ENCODE assay signal across 9 cellular contexts in the genomic region with DNA sequence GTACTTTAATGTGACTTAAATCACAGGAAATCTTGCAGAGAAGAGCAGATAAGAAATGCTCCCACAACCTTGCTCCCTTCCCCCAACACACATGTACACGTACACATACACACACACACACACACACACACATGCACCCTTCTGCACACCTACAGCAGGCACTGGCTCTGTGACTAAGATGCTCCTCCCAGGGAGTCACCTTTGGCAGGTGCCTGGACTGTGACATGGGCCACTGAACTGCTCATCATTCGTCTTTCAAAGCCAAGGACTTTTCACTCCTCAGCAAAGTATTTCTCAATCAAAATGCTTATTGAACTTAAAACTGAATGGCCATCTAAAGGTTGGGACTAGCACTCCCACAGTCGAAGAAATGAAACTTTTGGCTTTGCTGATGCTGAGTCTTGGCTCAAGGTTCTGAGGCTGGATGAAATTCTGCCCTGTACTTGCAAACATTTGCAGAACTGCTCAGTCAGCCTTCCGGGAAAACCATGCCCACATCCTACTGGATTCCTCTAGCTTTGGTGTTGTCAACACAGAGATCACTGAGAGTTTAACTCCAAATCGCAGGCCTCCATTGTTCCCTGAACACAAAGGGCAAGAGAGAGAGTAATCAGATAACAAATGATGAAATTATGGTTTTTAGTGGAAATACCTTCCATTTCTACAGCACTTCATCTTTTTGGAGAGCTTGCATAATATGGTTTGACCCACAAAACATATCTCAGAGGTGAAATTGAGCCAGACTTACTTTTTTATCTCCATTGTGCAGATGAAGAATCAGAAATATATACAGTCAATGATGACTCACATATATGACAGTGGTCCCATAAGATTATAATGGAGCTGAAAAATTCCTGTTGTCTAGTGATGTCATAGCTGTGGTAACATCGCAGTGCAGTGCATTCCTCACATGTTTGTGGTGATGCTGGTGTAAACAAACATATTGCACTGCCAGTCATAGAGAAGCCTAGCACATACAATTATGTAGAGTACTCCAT.
DNase-seq lines count a peak whose midpoint lies in the region; ATAC-seq, FAIRE-seq and TF ChIP-seq lines count a peak whose summit lies in the region.
"Had no signal": no experiment of that assay in that cellular context is flagged by ENCODE, and none has a peak within 500 bp of the region (broad histone marks: within the 10 kb centered on the region; RNA-seq: fewer than 3 reads in every experiment).

No MANE protein-coding gene starts in this region.

- TF ChIP-seq CTCF in AG04449 (IDR thresholded peaks at IDR 0.05; ENCODE audit: insufficient read depth, low read length, missing control alignments) = no peak
- no peak for TF ChIP-seq CTCF in astrocyte of the cerebellum (IDR thresholded peaks at IDR 0.05; ENCODE audit: low read depth, low read length, missing control alignments)

- DNase-seq in AG04449 (ENCODE audit: low read depth, low spot score) (peak; percentile 68), astrocyte of the cerebellum (ENCODE audit: low read depth) (peak; percentile 89), kidney glomerular epithelial cell (lab: John Stamatoyannopoulos, UW) (peak; percentile 72), H54 (ENCODE audit: insufficient read length, low spot score) (no peak)
- DNase-seq: activated T-cell treated with anti-CD3 and anti-CD28 coated beads for 4 hours had no signal

- FAIRE-seq in H54 (lab: Jason Lieb, UNC) = no peak

- CTCF ChIA-PET in AG04449 (lab: Yijun Ruan, JAX) = interaction anchor here (0.8 to 2.2 kb wide), 7 partner anchors 9 to 90 kb away, joined by 3 to 14 read pairs (median 4); no protein-coding TSS in a partner anchor

- POLR2A ChIA-PET in AG04449 (lab: Yijun Ruan, JAX) = interaction anchor here (0.5 kb wide), 1 partner anchor 96 kb away, joined by 4 read pairs; no protein-coding TSS in a partner anchor

- TF ChIP-seq POLR2A in H54 (IDR thresholded peaks at IDR 0.05; ENCODE audit: low read depth, low read length) = no peak

- TF ChIP-seq EP300 in Ishikawa (IDR thresholded peaks at IDR 0.05; ENCODE audit: borderline replicate concordance) = no peak

- H3K4me3 ChIP-seq in AG04449 (ENCODE audit: low read depth, low read length) (no peak overlapping the region), astrocyte of the cerebellum (ENCODE audit: low read depth, low read length) (no peak overlapping the region)

- ATAC-seq in HG02571 (IDR thresholded peaks at IDR 0.05; ENCODE audit: unreplicated experiment) (no peak), GM18502 (IDR thresholded peaks at IDR 0.05; ENCODE audit: poor library complexity, unreplicated experiment) (no peak), HG03095 (IDR thresholded peaks at IDR 0.05; ENCODE audit: unreplicated experiment) (no peak)

- no peak for TF ChIP-seq RAD21 in Ishikawa (IDR thresholded peaks at IDR 0.05; ENCODE audit: low read depth)

- in situ Hi-C loops in astrocyte of the cerebellum (cut with HindIII; ENCODE audit: low sequenced_read_pairs) = no loop called here

TF ChIP-seq in Ishikawa, 13 proteins besides CTCF, POLR2A, EP300 and RAD21:
- TF ChIP-seq FOXM1 (IDR thresholded peaks at IDR 0.05; ENCODE audit: borderline replicate concordance, low read depth) (no peak), YY1 (IDR thresholded peaks at IDR 0.05; ENCODE audit: low read depth) (no peak), CREB1 (IDR thresholded peaks at IDR 0.05; ENCODE audit: low read depth) (no peak), TEAD4 (IDR thresholded peaks at IDR 0.05) (0 out of 2 replicates have a peak, but pooled peaks have one; percentile 42)
